Comparison of ENCODE assay signal across 19 cellular contexts in genomic region chr10:132521466-132522102, GRCh38. TPM values are rescaled to one million over a fixed set of nuclear protein-coding genes. Genes with fewer than 3 reads are reported as not detected.
A peak's percentile ranks its signal among the peaks of the same experiment; 100 is the strongest.
DNase-seq lines count a peak whose midpoint lies in the region; ATAC-seq and TF ChIP-seq lines count a peak whose summit lies in the region.
"Had no signal": no experiment of that assay in that cellular context is flagged by ENCODE, and none has a peak within 500 bp of the region (broad histone marks: within the 10 kb centered on the region; RNA-seq: fewer than 3 reads in every experiment).

No MANE protein-coding gene starts in this region.

- H3F3A ChIP-seq in GM23248 (ENCODE audit: insufficient read depth) = no peaks in the 10 kb centered on the region

- H3K9me2 ChIP-seq in GM23248 (ENCODE audit: insufficient read depth) = no peaks in the 10 kb centered on the region

- H3K4me2 ChIP-seq in GM23248 (ENCODE audit: unreplicated experiment) = no peak overlapping the region
- H3K4me2 ChIP-seq: neural progenitor cell had no signal

- H3K9me3 ChIP-seq in adrenal gland (replicated peaks in 1 of 3) (no peaks in the 10 kb centered on the region), left lung (no peaks in the 10 kb centered on the region), skeletal muscle tissue (ENCODE audit: control insufficient read depth in 3 of 3, low read length in 3 of 3) (no peaks in the 10 kb centered on the region), GM23248 (ENCODE audit: low read depth) (no peaks in the 10 kb centered on the region)
- H3K9me3 ChIP-seq: BE2C, MG63, testis had no signal

- H3K27me3 ChIP-seq in adrenal gland (no peaks in the 10 kb centered on the region), left lung (peaks cover 0 to 2% of the 10 kb centered on the region in 2 donors), skeletal muscle tissue (ENCODE audit: control insufficient read depth in 3 of 3, insufficient read depth in 3 of 3, low read length in 3 of 3) (no peaks in the 10 kb centered on the region), GM23248 (replicated peaks; ENCODE audit: insufficient read depth) (no peaks in the 10 kb centered on the region)
- H3K27me3 ChIP-seq: MG63, testis had no signal

- H3K79me2 ChIP-seq in GM23248 (ENCODE audit: insufficient read depth) = no peaks in the 10 kb centered on the region

- WGBS in adrenal gland, 4 donors = 90 to 100% (median 92%) methylated on average over 2 to 19 of the region's 19 CpGs
- WGBS in GM23248 (ENCODE audit: low coverage in 1 of 2, low lambda C conversion rate in 2 of 2, missing lambda C conversion rate in 2 of 2), 2 experiments = 93 to 98% methylated on average over 15 to 18 of the region's 19 CpGs

- H3K4me3 ChIP-seq in adrenal gland (no peak overlapping the region), left lung (no peak overlapping the region), skeletal muscle tissue (ENCODE audit: low read length in 3 of 3) (no peak overlapping the region), GM23248 (no peak overlapping the region)
- H3K4me3 ChIP-seq: MG63, neural progenitor cell, testis had no signal

- DNase-seq in MV-4-11 (lab: John Stamatoyannopoulos, UW) = peak; percentile 78
- peak in 4 of 7 donors; percentile 12 to 49 (median 22) for DNase-seq in adrenal gland
- DNase-seq in left lung = peak; percentile 28 to 61
- no peak for DNase-seq in GM23248
- DNase-seq in germinal center (ENCODE audit: low spot score) = no peak
- DNase-seq in amygdala (lab: John Stamatoyannopoulos, UW) = no peak
- DNase-seq: activated naive CD4-positive, alpha-beta T cell treated with Interleukin-2 at 50 U/mL for 16 hours; BE2C; foreskin keratinocyte; mesendoderm; MG63; NCI-H1930; NCI-H446 treated with DMSO at 0.1 percent for 48 hours; SHP77; stimulated activated CD4-positive, alpha-beta T cell treated with anti-CD3 and anti-CD28 coated beads, Interleukin-4, amount 100 ng/mL, for 4 hours; testis had no signal

- in situ Hi-C loops in GM23248 (cut with MboI) = no loop called here

- TF ChIP-seq CTCF in adrenal gland (IDR thresholded peaks at IDR 0.05) = no peak
- TF ChIP-seq CTCF in left lung (IDR thresholded peaks at IDR 0.05) = no peak

- ATAC-seq in left lung = no peak
- no peak for ATAC-seq in GM18511 (IDR thresholded peaks at IDR 0.05; ENCODE audit: unreplicated experiment)
- ATAC-seq: foreskin keratinocyte had no signal

- H3K4me1 ChIP-seq in adrenal gland (replicated peaks in 1 of 2) (peaks cover 32 to 38% of the 10 kb centered on the region in 2 donors), left lung (peaks cover 35 to 46% of the 10 kb centered on the region in 2 donors), skeletal muscle tissue (ENCODE audit: control insufficient read depth in 3 of 3, insufficient read depth in 3 of 3, low read length in 3 of 3) (peaks cover 41 to 50% (median 49%) of the 10 kb centered on the region in 3 donors), GM23248 (ENCODE audit: insufficient read depth) (peaks cover 28% of the 10 kb centered on the region)

- peak overlapping the region in 2 of 5 donors; percentile 23 to 96 for H3K27ac ChIP-seq in adrenal gland
- no peak overlapping the region for H3K27ac ChIP-seq in left lung
- peak overlapping the region; percentile 98 for H3K27ac ChIP-seq in skeletal muscle tissue (ENCODE audit: low read depth, low read length)
- H3K27ac ChIP-seq in GM23248 = no peak overlapping the region
- H3K27ac ChIP-seq: foreskin keratinocyte, neural progenitor cell had no signal

- H2AFZ ChIP-seq in GM23248 = no peak overlapping the region
- H2AFZ ChIP-seq: neural progenitor cell had no signal

- H3K9ac ChIP-seq in skeletal muscle tissue (ENCODE audit: low read depth in 1 of 3, low read length in 3 of 3) (no peak overlapping the region), GM23248 (no peak overlapping the region)
- H3K9ac ChIP-seq: neural progenitor cell had no signal

- H3K36me3 ChIP-seq in adrenal gland (replicated peaks in 1 of 2) (no peaks in the 10 kb centered on the region), left lung (no peaks in the 10 kb centered on the region), skeletal muscle tissue (ENCODE audit: control insufficient read depth in 3 of 3, insufficient read depth in 3 of 3, low read length in 3 of 3) (no peaks in the 10 kb centered on the region), GM23248 (ENCODE audit: low read depth) (no peaks in the 10 kb centered on the region)
- H3K36me3 ChIP-seq: BE2C, MG63, neural progenitor cell had no signal

- no peak for TF ChIP-seq POLR2A in adrenal gland (IDR thresholded peaks at IDR 0.05)

- H4K20me1 ChIP-seq in GM23248 (ENCODE audit: insufficient read depth) = no peaks in the 10 kb centered on the region

- intact Hi-C loops in adrenal gland (cut with DNase I) (no loop called here), left lung (cut with DNase I) (no loop called here)

RNA-seq across cellular contexts. Expression of gene INPP5A, which starts 16.0 kb away (rescaled TPM):
- 10 to 100 TPM; 25.9 to 62.9 (median 42.6) TPM for total RNA-seq in adrenal gland
- polyA plus RNA-seq in adrenal gland = 10 to 100 TPM; 13.5 to 15.3 (median 14.1) TPM
- total RNA-seq in left lung = 10 to 100 TPM; 32.0 to 37.0 TPM
- total RNA-seq in skeletal muscle tissue = 50.6 TPM
- 35.2 and 39.3 TPM in 2 replicates for total RNA-seq in GM23248 (2014; rRNA removed; shearing (Covaris generic))
- polyA plus RNA-seq in GM23248 (2016; fragmentation: Nextera tagmentation; extraction: Ambion mirVana) = 2.3 and 2.8 TPM in 2 replicates

Comparison
In these comparisons a context has a peak if more than half of its experiments do, and no peak if none do; other contexts are left out.
1. DNase-seq: peak in MV-4-11 (single experiment), adrenal gland (4 of 7) and left lung (2 of 2); none in GM23248 (single experiment), germinal center (single experiment) and amygdala (0 of 56).